ENCODE assay signal across 19 cellular contexts in genomic region chr5:154762261-154762660, GRCh38. TPM values are rescaled to one million over a fixed set of nuclear protein-coding genes. Genes with fewer than 3 reads are reported as not detected.
A peak's percentile ranks its signal among the peaks of the same experiment; 100 is the strongest.
DNase-seq lines count a peak whose midpoint lies in the region; ATAC-seq, FAIRE-seq and TF ChIP-seq lines count a peak whose summit lies in the region.
"Had no signal": no experiment of that assay in that cellular context is flagged by ENCODE, and none has a peak within 500 bp of the region (broad histone marks: within the 10 kb centered on the region; RNA-seq: fewer than 3 reads in every experiment).

No MANE protein-coding gene starts in this region.

- H3K27ac Mint-ChIP-seq in activated naive CD8-positive, alpha-beta T cell, result peak overlapping the region; percentile 66
- H3K27ac Mint-ChIP-seq in activated naive CD8-positive, alpha-beta T cell treated with anti-CD3 and anti-CD28 coated beads, Interleukin-2, amount 50 U/mL, for 24 hours, result no peak overlapping the region
- H3K27ac Mint-ChIP-seq in HFFc6 (peak overlapping the region; percentile 33; the same call in 1 of the 2 replicates), progenitor cell of endocrine pancreas (peak overlapping the region; percentile 57)

- H3K4me1 Mint-ChIP-seq in activated naive CD8-positive, alpha-beta T cell (ENCODE audit: low read depth), result peaks cover 82% of the 10 kb centered on the region
- H3K4me1 Mint-ChIP-seq in activated naive CD8-positive, alpha-beta T cell treated with anti-CD3 and anti-CD28 coated beads, Interleukin-2, amount 50 U/mL, for 24 hours, result peaks cover 88% of the 10 kb centered on the region
- H3K4me1 Mint-ChIP-seq in HFFc6 (ENCODE audit: low read depth) (peaks cover 71% of the 10 kb centered on the region), progenitor cell of endocrine pancreas (ENCODE audit: low read depth) (peaks cover 58% of the 10 kb centered on the region)

- TF ChIP-seq CTCF in HFFc6 (IDR thresholded peaks at IDR 0.05), result no peak
- no peak for TF ChIP-seq CTCF in adrenal gland (IDR thresholded peaks at IDR 0.05)
- TF ChIP-seq CTCF in progenitor cell of endocrine pancreas (IDR thresholded peaks at IDR 0.05; ENCODE audit: unreplicated experiment), result no peak

- ATAC-seq in activated naive CD8-positive, alpha-beta T cell treated with anti-CD3 and anti-CD28 coated beads, Interleukin-2, amount 50 U/mL, for 24 hours, result no peak
- ATAC-seq: body of pancreas had no signal

- H3K4me3 Mint-ChIP-seq in activated naive CD8-positive, alpha-beta T cell, result peak overlapping the region; percentile 52
- H3K4me3 Mint-ChIP-seq in activated naive CD8-positive, alpha-beta T cell treated with anti-CD3 and anti-CD28 coated beads, Interleukin-2, amount 50 U/mL, for 24 hours, result no peak overlapping the region
- no peak overlapping the region for H3K4me3 Mint-ChIP-seq in HFFc6
- no peak overlapping the region for H3K4me3 Mint-ChIP-seq in progenitor cell of endocrine pancreas (ENCODE audit: low read depth)
- H3K4me3 Mint-ChIP-seq: dendritic cell treated with granulocyte-macrophage colony-stimulating factor and Interleukin-4, amounts not matched to agents 40 ng/mL and 50 ng/mL, for 4 days had no signal

- intact Hi-C loops in adrenal gland (cut with DNase I), result no loop called here

- H3K4me3 ChIP-seq in adrenal gland, result no peak overlapping the region
- H3K4me3 ChIP-seq: body of pancreas had no signal

- peak overlapping the region in 3 of 5 donors; percentile 20 to 67 (median 33) for H3K27ac ChIP-seq in adrenal gland
- H3K27ac ChIP-seq: KMS-11 had no signal

- H3K36me3 Mint-ChIP-seq in activated naive CD8-positive, alpha-beta T cell, result peaks cover 16% of the 10 kb centered on the region
- peaks cover 39% of the 10 kb centered on the region for H3K36me3 Mint-ChIP-seq in activated naive CD8-positive, alpha-beta T cell treated with anti-CD3 and anti-CD28 coated beads, Interleukin-2, amount 50 U/mL, for 24 hours (ENCODE audit: low read depth)
- H3K36me3 Mint-ChIP-seq in HFFc6 (ENCODE audit: low read depth) (peaks cover 6% of the 10 kb centered on the region), progenitor cell of endocrine pancreas (ENCODE audit: insufficient read depth) (no peaks in the 10 kb centered on the region)

- H3K9me3 Mint-ChIP-seq in activated naive CD8-positive, alpha-beta T cell (ENCODE audit: low read depth), result no peaks in the 10 kb centered on the region
- H3K9me3 Mint-ChIP-seq in activated naive CD8-positive, alpha-beta T cell treated with anti-CD3 and anti-CD28 coated beads, Interleukin-2, amount 50 U/mL, for 24 hours, result no peaks in the 10 kb centered on the region
- H3K9me3 Mint-ChIP-seq in HFFc6 (no peaks in the 10 kb centered on the region), progenitor cell of endocrine pancreas (ENCODE audit: low read depth) (no peaks in the 10 kb centered on the region)
- H3K9me3 Mint-ChIP-seq: dendritic cell treated with granulocyte-macrophage colony-stimulating factor and Interleukin-4, amounts not matched to agents 40 ng/mL and 50 ng/mL, for 4 days had no signal

- H3K9me3 ChIP-seq in adrenal gland (replicated peaks in 1 of 3), result no peaks in the 10 kb centered on the region
- H3K9me3 ChIP-seq: body of pancreas had no signal

- WGBS in adrenal gland, 4 donors, result 40 to 50% (median 41%) methylated on average over 1 of the region's 1 CpG

- H3K4me1 ChIP-seq in adrenal gland (replicated peaks in 1 of 2), result peaks cover 48 to 82% of the 10 kb centered on the region in 2 donors

- no peaks in the 10 kb centered on the region for H3K27me3 Mint-ChIP-seq in activated naive CD8-positive, alpha-beta T cell
- no peaks in the 10 kb centered on the region for H3K27me3 Mint-ChIP-seq in activated naive CD8-positive, alpha-beta T cell treated with anti-CD3 and anti-CD28 coated beads, Interleukin-2, amount 50 U/mL, for 24 hours
- no peaks in the 10 kb centered on the region; the same call in 1 of the 2 replicates for H3K27me3 Mint-ChIP-seq in HFFc6 (ENCODE audit: insufficient read depth)
- no peaks in the 10 kb centered on the region for H3K27me3 Mint-ChIP-seq in progenitor cell of endocrine pancreas
- H3K27me3 Mint-ChIP-seq: dendritic cell treated with granulocyte-macrophage colony-stimulating factor and Interleukin-4, amounts not matched to agents 40 ng/mL and 50 ng/mL, for 4 days had no signal

- no peak for DNase-seq in activated naive CD8-positive, alpha-beta T cell treated with anti-CD3 and anti-CD28 coated beads, Interleukin-2, amount 50 U/mL, for 24 hours
- DNase-seq in HFFc6, result no peak
- DNase-seq in adrenal gland, result peak in 4 of 7 donors; percentile 40 to 67 (median 51)
- no peak for DNase-seq in progenitor cell of endocrine pancreas (ENCODE audit: low spot score, unreplicated experiment)
- no peak for DNase-seq in RCC 7860 (ENCODE audit: low spot score)
- DNase-seq in stimulated activated CD4-positive, alpha-beta T cell treated with anti-CD3 and anti-CD28 coated beads, Interleukin-15, amount 100 ng/mL, for 24 hours, result no peak
- DNase-seq: activated CD4-positive, alpha-beta T cell treated with anti-CD3 and anti-CD28 coated beads for 4 hours; activated effector memory CD4-positive, alpha-beta T cell treated with Interleukin-2 at 50 U/mL for 16 hours; body of pancreas; erythroblast; mammary epithelial cell; NCI-H2171 treated with DMSO at 0.1 percent for 48 hours; NCI-H774; retina; T-helper 9 cell had no signal

- no peak for TF ChIP-seq POLR2A in adrenal gland (IDR thresholded peaks at IDR 0.05)

- H3K27me3 ChIP-seq in adrenal gland, result no peaks in the 10 kb centered on the region
- H3K27me3 ChIP-seq: body of pancreas had no signal

- H3K36me3 ChIP-seq in adrenal gland (replicated peaks in 1 of 2), result no peaks in the 10 kb centered on the region

- no peak for FAIRE-seq in RCC 7860 (lab: Jason Lieb, UNC)
- FAIRE-seq: H1 had no signal

RNA-seq across cellular contexts. Expression of gene LARP1, which starts 7.1 kb away (rescaled TPM):
- 100 to 1,000 TPM; 204 to 228 (median 208) TPM for total RNA-seq in HFFc6 (2021; fragmentation: NEBNext Ultra II Directional; extraction: Animal tissue kit (Norgen Biotek cat#: 25700))
- total RNA-seq in adrenal gland, result 100 to 1,000 TPM; 105 to 209 (median 157) TPM
- 100 to 1,000 TPM in 1 of 3 donors, 10 to 100 TPM in 2; 30.5 to 152 (median 55.7) TPM for polyA plus RNA-seq in adrenal gland
- total RNA-seq in progenitor cell of endocrine pancreas, result 225 and 234 TPM in 2 replicates

Comparison
In these comparisons a context has a peak if more than half of its experiments do, and no peak if none do; other contexts are left out.
1. DNase-seq: peak in adrenal gland (4 of 7); none in activated naive CD8-positive, alpha-beta T cell treated with anti-CD3 and anti-CD28 coated beads, Interleukin-2, amount 50 U/mL, for 24 hours (single experiment), HFFc6 (single experiment), progenitor cell of endocrine pancreas (single experiment), RCC 7860 (single experiment) and stimulated activated CD4-positive, alpha-beta T cell treated with anti-CD3 and anti-CD28 coated beads, Interleukin-15, amount 100 ng/mL, for 24 hours (single experiment).